Comparison of ENCODE assay signal across 30 cellular contexts in the genomic region with DNA sequence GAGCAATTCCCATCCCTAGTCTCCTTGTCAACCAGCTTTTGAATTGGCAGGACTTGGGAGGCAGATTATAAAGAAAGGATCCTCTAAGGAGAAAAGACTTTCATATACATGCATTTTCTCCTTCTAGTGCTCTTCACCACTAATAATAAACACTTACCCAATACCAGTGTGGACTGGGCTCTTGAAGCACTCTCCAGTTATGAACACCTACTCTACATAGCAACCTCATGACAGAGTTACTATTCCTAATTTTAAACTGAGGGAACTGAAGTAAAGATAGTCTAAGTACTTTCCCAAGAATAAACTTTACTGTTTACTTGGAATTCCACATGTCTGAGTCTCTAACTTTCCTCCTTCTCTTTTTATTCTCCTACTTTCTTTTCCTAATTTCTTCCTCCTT. TPM values are rescaled to one million over a fixed set of nuclear protein-coding genes. Genes with fewer than 3 reads are reported as not detected.
"Had no signal": no experiment of that assay in that cellular context is flagged by ENCODE, and none has a peak within 500 bp of the region (broad histone marks: within the 10 kb centered on the region; RNA-seq: fewer than 3 reads in every experiment).

No MANE protein-coding gene starts in this region.

- H3K27ac ChIP-seq: WERI-Rb-1 had no signal

- H3K36me3 ChIP-seq: WERI-Rb-1 had no signal

- ATAC-seq: activated CD8-positive, alpha-beta memory T cell treated with anti-CD3 and anti-CD28 coated beads, Interleukin-2, amount 10 ng/mL, durations not matched to agents 7 days and 5 days; activated naive CD8-positive, alpha-beta T cell treated with anti-CD3 and anti-CD28 coated beads, Interleukin-2, amount 50 U/mL, for 24 hours; Panc1 had no signal

- DNase-seq: activated CD4-positive, alpha-beta memory T cell treated with anti-CD3 and anti-CD28 coated beads, Interleukin-2, amount 10 ng/mL, durations not matched to agents 7 days and 5 days; activated CD4-positive, alpha-beta T cell treated with anti-CD3 and anti-CD28 coated beads for 1 hour; activated CD4-positive, alpha-beta T cell treated with anti-CD3 and anti-CD28 coated beads for 48 hours; activated CD4-positive, CD25-positive, alpha-beta regulatory T cell; activated CD8-positive, alpha-beta memory T cell treated with anti-CD3 and anti-CD28 coated beads for 24 hours; activated CD8-positive, alpha-beta memory T cell treated with anti-CD3 and anti-CD28 coated beads, Interleukin-2, amount 10 ng/mL, durations not matched to agents 7 days and 5 days; activated CD8-positive, alpha-beta memory T cell treated with anti-CD3 and anti-CD28 coated beads, Interleukin-2, amount 50 U/mL, for 48 hours; activated effector memory CD4-positive, alpha-beta T cell treated with Interleukin-2 at 50 U/mL for 16 hours; activated naive CD4-positive, alpha-beta T cell treated with anti-CD3 and anti-CD28 coated beads, Interleukin-2, amount 10 ng/mL, durations not matched to agents 7 days and 5 days; activated naive CD8-positive, alpha-beta T cell treated with anti-CD3 and anti-CD28 coated beads, Interleukin-2, amount 50 U/mL, for 24 hours; activated T-cell treated with anti-CD3 and anti-CD28 coated beads, Interleukin-2, amount 50 U/mL, for 48 hours; anterior cingulate cortex; central memory CD4-positive, alpha-beta T cell; Karpas-422; NCI-H1105; NCI-H1417 treated with DMSO at 0.1 percent for 48 hours; NCI-H187 treated with DMSO at 0.1 percent for 48 hours; NCI-H2081; NCI-H345; NCI-H524 treated with DMSO at 0.1 percent for 48 hours; RPMI8226; SW 1271; T-helper 1 cell; T-helper 2 cell; T-helper 9 cell; WERI-Rb-1 had no signal

RNA-seq across cellular contexts. Expression of gene COL9A1, which starts 4.8 kb away (rescaled TPM):
- total RNA-seq: activated CD4-positive, alpha-beta memory T cell treated with anti-CD3 and anti-CD28 coated beads, Interleukin-2, amount 10 ng/mL, durations not matched to agents 7 days and 5 days; activated CD8-positive, alpha-beta memory T cell treated with anti-CD3 and anti-CD28 coated beads, Interleukin-2, amount 10 ng/mL, durations not matched to agents 7 days and 5 days; bronchial epithelial cell; MCF 10A; NCI-H460 had no signal
